Comparison of ENCODE assay signal across 22 cellular contexts in the genomic region with DNA sequence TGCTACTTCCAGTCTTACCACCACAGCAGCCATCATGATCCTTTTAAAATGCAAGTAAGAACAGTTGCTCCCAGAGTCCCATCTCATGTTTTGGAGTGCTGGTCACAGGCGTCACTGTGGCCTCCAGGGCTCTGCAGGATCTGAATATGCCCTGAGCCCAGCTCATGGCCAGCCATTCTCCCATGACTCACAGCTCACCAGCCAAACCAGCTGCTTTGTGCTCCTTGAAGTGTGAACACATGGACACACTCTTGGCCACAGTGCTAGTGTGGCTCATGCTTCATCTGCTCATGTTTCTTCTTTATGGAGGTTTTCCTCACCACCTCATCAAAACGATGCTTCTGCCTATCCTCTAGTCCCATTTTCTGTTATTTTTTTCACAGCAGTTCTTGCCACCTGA.
DNase-seq lines count a peak whose midpoint lies in the region; ATAC-seq, FAIRE-seq and TF ChIP-seq lines count a peak whose summit lies in the region.
"Had no signal": no experiment of that assay in that cellular context is flagged by ENCODE, and none has a peak within 500 bp of the region (broad histone marks: within the 10 kb centered on the region; RNA-seq: fewer than 3 reads in every experiment).

No MANE protein-coding gene starts in this region.

- under 1% methylated on average over 2 of the region's 2 CpGs for WGBS in A549 (ENCODE audit: missing lambda C conversion rate)
- 59% methylated on average over 2 of the region's 2 CpGs for WGBS in mesenchymal stem cell

- no peaks in the 10 kb centered on the region for H3K79me1 ChIP-seq in mesenchymal stem cell (replicated peaks; ENCODE audit: low read length, poor library complexity, severe bottlenecking)

- H4K91ac ChIP-seq in mesenchymal stem cell (ENCODE audit: low read length) = peak overlapping the region; percentile 39

- no peaks in the 10 kb centered on the region for H3K36me3 ChIP-seq in mesenchymal stem cell (ENCODE audit: control insufficient read depth in 1 of 2, insufficient read depth in 2 of 2, low read depth in 1 of 2, low read length in 2 of 2)
- no peaks in the 10 kb centered on the region for H3K36me3 ChIP-seq in kidney (ENCODE audit: control insufficient read depth in 1 of 2, insufficient read depth in 2 of 2, low read length in 2 of 2)

- H3K23ac ChIP-seq in mesenchymal stem cell (ENCODE audit: low read length in 2 of 2) = no peak overlapping the region

- H2BK15ac ChIP-seq in mesenchymal stem cell (ENCODE audit: low read depth, poor library complexity, severe bottlenecking) = no peak overlapping the region

- POLR2A ChIA-PET in A549 (lab: Yijun Ruan, JAX) = no interaction called here

- no peak overlapping the region for H2AK5ac ChIP-seq in mesenchymal stem cell (ENCODE audit: low read length, severe bottlenecking)

- H3K4me2 ChIP-seq in A549 (no peak overlapping the region), mesenchymal stem cell (ENCODE audit: low read length, poor library complexity, severe bottlenecking) (no peak overlapping the region)
- H3K4me2 ChIP-seq: SK-N-SH had no signal

- ATAC-seq in A549 = no peak
- ATAC-seq in GM21390 (IDR thresholded peaks at IDR 0.05; ENCODE audit: unreplicated experiment) = no peak
- ATAC-seq: HCT116 had no signal

- TF ChIP-seq EP300 in A549 (IDR thresholded peaks at IDR 0.05) = no peak

- no peak overlapping the region for H2BK12ac ChIP-seq in mesenchymal stem cell (ENCODE audit: low read length in 2 of 2)

- no peak overlapping the region for H3K18ac ChIP-seq in mesenchymal stem cell (ENCODE audit: low read depth in 1 of 2, low read length in 2 of 2)

- no peak overlapping the region for H3K27ac Mint-ChIP-seq in CD14-positive monocyte
- H3K27ac Mint-ChIP-seq: CD4-positive, alpha-beta memory T cell had no signal

- FAIRE-seq in A549 (lab: Jason Lieb, UNC) = no peak
- FAIRE-seq in kidney (lab: Jason Lieb, UNC) = no peak
- FAIRE-seq: G401.6 had no signal

- H3K9me3 Mint-ChIP-seq in CD14-positive monocyte = peaks cover 0 to 5% (median 0%) of the 10 kb centered on the region in 7 donors

- H3K4ac ChIP-seq in mesenchymal stem cell (ENCODE audit: low read depth in 1 of 2, low read length in 2 of 2) = no peak overlapping the region

- H3K4me3 Mint-ChIP-seq in CD14-positive monocyte = no peak overlapping the region
- H3K4me3 Mint-ChIP-seq: CD4-positive, alpha-beta memory T cell had no signal

- H3K4me1 Mint-ChIP-seq in CD14-positive monocyte = no peaks in the 10 kb centered on the region
- H3K4me1 Mint-ChIP-seq: CD4-positive, alpha-beta memory T cell had no signal

- no peak for TF ChIP-seq CTCF in A549 (IDR thresholded peaks at IDR 0.05)
- TF ChIP-seq CTCF in epithelial cell of proximal tubule (conservative IDR thresholded peaks at IDR 0.05; ENCODE audit: low read depth, low read length) = no peak
- no peak for TF ChIP-seq CTCF in kidney (IDR thresholded peaks at IDR 0.05; ENCODE audit: borderline replicate concordance, extremely low read depth, insufficient read depth)
- no peak for TF ChIP-seq CTCF in CD14-positive monocyte (IDR thresholded peaks at IDR 0.05)

- no peak overlapping the region for H4K8ac ChIP-seq in mesenchymal stem cell (ENCODE audit: low read length)

- peaks cover 0 to 8% (median 3%) of the 10 kb centered on the region in 3 donors for H3K27me3 Mint-ChIP-seq in CD14-positive monocyte (ENCODE audit: low read depth in 3 of 3)

- TF ChIP-seq POLR2A in A549 (IDR thresholded peaks at IDR 0.05; ENCODE audit: low read length) = no peak

- no peak overlapping the region for H2BK5ac ChIP-seq in mesenchymal stem cell (ENCODE audit: low read depth, low read length, poor library complexity, severe bottlenecking)

- no peak overlapping the region for H2BK120ac ChIP-seq in mesenchymal stem cell (ENCODE audit: low read depth, low read length)

- intact Hi-C loops in kidney (cut with DNase I) = no loop called here
- intact Hi-C loops in CD14-positive monocyte (cut with micrococcal nuclease) = no loop called here

- no peaks in the 10 kb centered on the region for H3K36me3 Mint-ChIP-seq in CD14-positive monocyte
- H3K36me3 Mint-ChIP-seq: CD4-positive, alpha-beta memory T cell had no signal

- H3K27ac ChIP-seq in A549 = no peak overlapping the region
- H3K27ac ChIP-seq in mesenchymal stem cell (ENCODE audit: low read length, poor library complexity, severe bottlenecking) = no peak overlapping the region
- no peak overlapping the region for H3K27ac ChIP-seq in kidney (ENCODE audit: low read depth in 2 of 2, low read length in 2 of 2)

- no peak overlapping the region for H2AFZ ChIP-seq in mesenchymal stem cell (ENCODE audit: low read depth, low read length)

- TF ChIP-seq RAD21 in A549 (conservative IDR thresholded peaks at IDR 0.05 in 1 of 2, IDR thresholded peaks at IDR 0.05 in 1 of 2) = no peak

- H3K9me3 ChIP-seq in A549 (peaks cover 3% of the 10 kb centered on the region; the same call in 1 of the 3 replicates), mesenchymal stem cell (ENCODE audit: control insufficient read depth, low read length) (no peaks in the 10 kb centered on the region), kidney (ENCODE audit: control insufficient read depth in 1 of 2, low read length in 2 of 2) (no peaks in the 10 kb centered on the region)
- H3K9me3 ChIP-seq: SK-N-SH had no signal

- H3K9ac ChIP-seq in mesenchymal stem cell (ENCODE audit: low read length) = no peak overlapping the region
- H3K9ac ChIP-seq in kidney (ENCODE audit: low read length in 2 of 2) = no peak overlapping the region
- H3K9ac ChIP-seq: SK-N-SH had no signal

- no peak overlapping the region for H3K14ac ChIP-seq in mesenchymal stem cell (ENCODE audit: low read length in 2 of 2)

- no peaks in the 10 kb centered on the region for H3K4me1 ChIP-seq in A549
- H3K4me1 ChIP-seq in mesenchymal stem cell (ENCODE audit: control insufficient read depth, insufficient read depth, low read depth, low read length) = no peaks in the 10 kb centered on the region
- no peaks in the 10 kb centered on the region for H3K4me1 ChIP-seq in kidney (ENCODE audit: control insufficient read depth in 1 of 2, insufficient read depth in 1 of 2, low read depth in 1 of 2, low read length in 2 of 2)

- no peak for DNase-seq in A549 (ENCODE audit: low read depth in 1 of 2, low spot score in 1 of 2)
- peak; percentile 5 for DNase-seq in ELR (ENCODE audit: low read depth)
- DNase-seq in epithelial cell of proximal tubule (ENCODE audit: low read depth) = peak; percentile 44
- DNase-seq in mesenchymal stem cell = no peak
- no peak for DNase-seq in kidney
- DNase-seq in nucleus accumbens (lab: John Stamatoyannopoulos, UW) = no peak
- DNase-seq in CD14-positive monocyte (ENCODE audit: low spot score) = no peak
- DNase-seq: 8988T; CD4-positive, alpha-beta memory T cell; DMS53; GOT3; NCI-H187; NCI-H226; NCI-H524; NCI-H82; OCI-M1; RPMI8226; SHP77 treated with DMSO at 0.1 percent for 48 hours; SK-N-SH had no signal

- H3K4me3 ChIP-seq in A549 (no peak overlapping the region), epithelial cell of proximal tubule (ENCODE audit: low read depth, low read length) (no peak overlapping the region), mesenchymal stem cell (ENCODE audit: insufficient read depth in 1 of 2, low read depth in 1 of 2, low read length in 2 of 2) (no peak overlapping the region), kidney (ENCODE audit: low read length in 2 of 2) (no peak overlapping the region)

- CTCF ChIA-PET in A549 (lab: Yijun Ruan, JAX) = interaction anchor here (2.0 kb wide), 1 partner anchor 12 kb away, joined by 6 read pairs; no protein-coding TSS in a partner anchor

- peaks cover 0 to 6% of the 10 kb centered on the region in 2 experiments for H3K27me3 ChIP-seq in mesenchymal stem cell (ENCODE audit: control insufficient read depth in 1 of 2, insufficient read depth in 1 of 2, low read length in 2 of 2)

TF ChIP-seq in A549, 52 proteins besides CTCF, POLR2A, EP300 and RAD21:
- TF ChIP-seq HMGXB4 (CRISPR knock-in tag; IDR thresholded peaks at IDR 0.05; ENCODE audit: borderline replicate concordance) = no peak
- TF ChIP-seq FOSL2 (IDR thresholded peaks at IDR 0.05) = 0 out of 2 replicates have a peak, but pooled peaks have one; percentile 3
- TF ChIP-seq FOSL2 (CRISPR knock-in tag; IDR thresholded peaks at IDR 0.05) = no peak

Comparison
In these comparisons a context has a peak if more than half of its experiments do, and no peak if none do; other contexts are left out.
1. DNase-seq: peak in ELR (single experiment) and epithelial cell of proximal tubule (single experiment); none in A549 (0 of 2), mesenchymal stem cell (single experiment), kidney (single experiment), nucleus accumbens (0 of 56) and CD14-positive monocyte (single experiment).